In the genomic region with DNA sequence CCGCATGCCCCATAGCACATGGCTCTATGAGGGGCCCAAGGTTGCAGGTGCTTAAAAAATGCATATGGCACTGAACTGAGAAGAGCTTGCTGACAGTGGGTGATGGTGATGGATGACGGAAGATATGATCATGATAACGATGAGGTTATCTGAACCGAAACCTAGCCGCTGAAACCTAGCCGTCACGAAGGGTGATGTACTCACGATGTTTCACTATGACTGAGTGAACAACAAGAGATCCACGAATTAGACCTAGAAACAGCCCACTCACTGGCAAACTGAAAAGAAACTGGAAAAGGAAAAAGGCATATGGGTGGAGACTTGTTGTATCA, we compare ENCODE assay signal across 9 cellular contexts. TPM values are rescaled to one million over a fixed set of nuclear protein-coding genes. Genes with fewer than 3 reads are reported as not detected.
DNase-seq lines count a peak whose midpoint lies in the region; ATAC-seq and TF ChIP-seq lines count a peak whose summit lies in the region.
"Had no signal": no experiment of that assay in that cellular context is flagged by ENCODE, and none has a peak within 500 bp of the region (broad histone marks: within the 10 kb centered on the region; RNA-seq: fewer than 3 reads in every experiment).

No MANE protein-coding gene starts in this region.

- TF ChIP-seq CTCF in glutamatergic neuron (IDR thresholded peaks at IDR 0.05; ENCODE audit: partially characterized antibody, unreplicated experiment): no peak

- peak; percentile 91 for ATAC-seq in GM19351 (IDR thresholded peaks at IDR 0.05; ENCODE audit: unreplicated experiment)
- ATAC-seq in HG03064 (IDR thresholded peaks at IDR 0.05; ENCODE audit: low read depth, unreplicated experiment): peak; percentile 86
- ATAC-seq in SK-N-SH treated with all-trans-retinoic acid at 6 μM for 48 hours: no peak

- H3K4me3 Mint-ChIP-seq in glutamatergic neuron (ENCODE audit: unreplicated experiment): no peak overlapping the region

- no peaks in the 10 kb centered on the region for H3K36me3 Mint-ChIP-seq in glutamatergic neuron (ENCODE audit: unreplicated experiment)

- H3K4me1 Mint-ChIP-seq in glutamatergic neuron (ENCODE audit: low read depth, unreplicated experiment): peaks cover 2% of the 10 kb centered on the region

- H3K27ac Mint-ChIP-seq in glutamatergic neuron (ENCODE audit: unreplicated experiment): no peak overlapping the region

- H3K27me3 Mint-ChIP-seq in glutamatergic neuron (ENCODE audit: unreplicated experiment): peaks cover 2% of the 10 kb centered on the region

- peak; percentile 49 for DNase-seq in activated CD8-positive, alpha-beta memory T cell treated with anti-CD3 and anti-CD28 coated beads, Interleukin-2, amount 50 U/mL, for 24 hours (ENCODE audit: extremely low read depth)
- peak; percentile 58 to 68 for DNase-seq in stimulated activated CD8-positive, alpha-beta memory T cell treated with anti-CD3 and anti-CD28 coated beads, Interleukin-15, amount 100 ng/mL, for 48 hours (ENCODE audit: low read depth in 2 of 2)
- DNase-seq in glutamatergic neuron (no peak), amniotic stem cell (lab: John Stamatoyannopoulos, UW) (no peak), NCI-H1092 (lab: John Stamatoyannopoulos, UW) (no peak)
- DNase-seq: H7 had no signal

- H3K9me3 Mint-ChIP-seq in glutamatergic neuron (ENCODE audit: unreplicated experiment): peaks cover 2% of the 10 kb centered on the region

TF ChIP-seq in SK-N-SH treated with all-trans-retinoic acid at 6 μM for 48 hours, 23 proteins besides CTCF, POLR2A, EP300 and RAD21:
- TF ChIP-seq, protein P1, sequence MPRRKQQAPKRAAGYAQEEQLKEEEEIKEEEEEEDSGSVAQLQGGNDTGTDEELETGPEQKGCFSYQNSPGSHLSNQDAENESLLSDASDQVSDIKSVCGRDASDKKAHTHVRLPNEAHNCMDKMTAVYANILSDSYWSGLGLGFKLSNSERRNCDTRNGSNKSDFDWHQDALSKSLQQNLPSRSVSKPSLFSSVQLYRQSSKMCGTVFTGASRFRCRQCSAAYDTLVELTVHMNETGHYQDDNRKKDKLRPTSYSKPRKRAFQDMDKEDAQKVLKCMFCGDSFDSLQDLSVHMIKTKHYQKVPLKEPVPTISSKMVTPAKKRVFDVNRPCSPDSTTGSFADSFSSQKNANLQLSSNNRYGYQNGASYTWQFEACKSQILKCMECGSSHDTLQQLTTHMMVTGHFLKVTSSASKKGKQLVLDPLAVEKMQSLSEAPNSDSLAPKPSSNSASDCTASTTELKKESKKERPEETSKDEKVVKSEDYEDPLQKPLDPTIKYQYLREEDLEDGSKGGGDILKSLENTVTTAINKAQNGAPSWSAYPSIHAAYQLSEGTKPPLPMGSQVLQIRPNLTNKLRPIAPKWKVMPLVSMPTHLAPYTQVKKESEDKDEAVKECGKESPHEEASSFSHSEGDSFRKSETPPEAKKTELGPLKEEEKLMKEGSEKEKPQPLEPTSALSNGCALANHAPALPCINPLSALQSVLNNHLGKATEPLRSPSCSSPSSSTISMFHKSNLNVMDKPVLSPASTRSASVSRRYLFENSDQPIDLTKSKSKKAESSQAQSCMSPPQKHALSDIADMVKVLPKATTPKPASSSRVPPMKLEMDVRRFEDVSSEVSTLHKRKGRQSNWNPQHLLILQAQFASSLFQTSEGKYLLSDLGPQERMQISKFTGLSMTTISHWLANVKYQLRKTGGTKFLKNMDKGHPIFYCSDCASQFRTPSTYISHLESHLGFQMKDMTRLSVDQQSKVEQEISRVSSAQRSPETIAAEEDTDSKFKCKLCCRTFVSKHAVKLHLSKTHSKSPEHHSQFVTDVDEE (CRISPR knock-in tag; IDR thresholded peaks at IDR 0.05): no peak
- TF ChIP-seq, protein P2, sequence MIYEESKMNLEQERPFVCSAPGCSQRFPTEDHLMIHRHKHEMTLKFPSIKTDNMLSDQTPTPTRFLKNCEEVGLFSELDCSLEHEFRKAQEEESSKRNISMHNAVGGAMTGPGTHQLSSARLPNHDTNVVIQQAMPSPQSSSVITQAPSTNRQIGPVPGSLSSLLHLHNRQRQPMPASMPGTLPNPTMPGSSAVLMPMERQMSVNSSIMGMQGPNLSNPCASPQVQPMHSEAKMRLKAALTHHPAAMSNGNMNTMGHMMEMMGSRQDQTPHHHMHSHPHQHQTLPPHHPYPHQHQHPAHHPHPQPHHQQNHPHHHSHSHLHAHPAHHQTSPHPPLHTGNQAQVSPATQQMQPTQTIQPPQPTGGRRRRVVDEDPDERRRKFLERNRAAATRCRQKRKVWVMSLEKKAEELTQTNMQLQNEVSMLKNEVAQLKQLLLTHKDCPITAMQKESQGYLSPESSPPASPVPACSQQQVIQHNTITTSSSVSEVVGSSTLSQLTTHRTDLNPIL (CRISPR knock-in tag; IDR thresholded peaks at IDR 0.05; ENCODE audit: low read depth): no peak
- TF ChIP-seq, protein P3, sequence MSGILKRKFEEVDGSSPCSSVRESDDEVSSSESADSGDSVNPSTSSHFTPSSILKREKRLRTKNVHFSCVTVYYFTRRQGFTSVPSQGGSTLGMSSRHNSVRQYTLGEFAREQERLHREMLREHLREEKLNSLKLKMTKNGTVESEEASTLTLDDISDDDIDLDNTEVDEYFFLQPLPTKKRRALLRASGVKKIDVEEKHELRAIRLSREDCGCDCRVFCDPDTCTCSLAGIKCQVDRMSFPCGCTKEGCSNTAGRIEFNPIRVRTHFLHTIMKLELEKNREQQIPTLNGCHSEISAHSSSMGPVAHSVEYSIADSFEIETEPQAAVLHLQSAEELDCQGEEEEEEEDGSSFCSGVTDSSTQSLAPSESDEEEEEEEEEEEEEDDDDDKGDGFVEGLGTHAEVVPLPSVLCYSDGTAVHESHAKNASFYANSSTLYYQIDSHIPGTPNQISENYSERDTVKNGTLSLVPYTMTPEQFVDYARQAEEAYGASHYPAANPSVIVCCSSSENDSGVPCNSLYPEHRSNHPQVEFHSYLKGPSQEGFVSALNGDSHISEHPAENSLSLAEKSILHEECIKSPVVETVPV (CRISPR knock-in tag; IDR thresholded peaks at IDR 0.05): no peak
- TF ChIP-seq RARB (CRISPR knock-in tag; IDR thresholded peaks at IDR 0.05) (no peak), CSDC2 (CRISPR knock-in tag; IDR thresholded peaks at IDR 0.05) (no peak), ESRRG (CRISPR knock-in tag; IDR thresholded peaks at IDR 0.05) (no peak), ZC3H10 (CRISPR knock-in tag; IDR thresholded peaks at IDR 0.05) (no peak), ISL1 (CRISPR knock-in tag; IDR thresholded peaks at IDR 0.05) (no peak), GLIS3 (CRISPR knock-in tag; IDR thresholded peaks at IDR 0.05) (no peak), TCF4 (CRISPR knock-in tag; IDR thresholded peaks at IDR 0.05; ENCODE audit: borderline replicate concordance) (no peak), PPARA (CRISPR knock-in tag; IDR thresholded peaks at IDR 0.05; ENCODE audit: borderline replicate concordance) (no peak), SNAI2 (CRISPR knock-in tag; IDR thresholded peaks at IDR 0.05) (no peak), ZNF8 (CRISPR knock-in tag; IDR thresholded peaks at IDR 0.05) (no peak), ARNTL (CRISPR knock-in tag; IDR thresholded peaks at IDR 0.05; ENCODE audit: borderline replicate concordance, low read depth) (no peak), ZFP30 (CRISPR knock-in tag; IDR thresholded peaks at IDR 0.05) (no peak), BACH2 (CRISPR knock-in tag; IDR thresholded peaks at IDR 0.05; ENCODE audit: borderline replicate concordance) (no peak)
- TF ChIP-seq, protein P4, sequence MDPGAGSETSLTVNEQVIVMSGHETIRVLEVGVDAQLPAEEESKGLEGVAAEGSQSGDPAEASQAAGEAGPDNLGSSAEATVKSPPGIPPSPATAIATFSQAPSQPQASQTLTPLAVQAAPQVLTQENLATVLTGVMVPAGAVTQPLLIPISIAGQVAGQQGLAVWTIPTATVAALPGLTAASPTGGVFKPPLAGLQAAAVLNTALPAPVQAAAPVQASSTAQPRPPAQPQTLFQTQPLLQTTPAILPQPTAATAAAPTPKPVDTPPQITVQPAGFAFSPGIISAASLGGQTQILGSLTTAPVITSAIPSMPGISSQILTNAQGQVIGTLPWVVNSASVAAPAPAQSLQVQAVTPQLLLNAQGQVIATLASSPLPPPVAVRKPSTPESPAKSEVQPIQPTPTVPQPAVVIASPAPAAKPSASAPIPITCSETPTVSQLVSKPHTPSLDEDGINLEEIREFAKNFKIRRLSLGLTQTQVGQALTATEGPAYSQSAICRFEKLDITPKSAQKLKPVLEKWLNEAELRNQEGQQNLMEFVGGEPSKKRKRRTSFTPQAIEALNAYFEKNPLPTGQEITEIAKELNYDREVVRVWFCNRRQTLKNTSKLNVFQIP (CRISPR knock-in tag; IDR thresholded peaks at IDR 0.05; ENCODE audit: borderline replicate concordance, low read depth): no peak
TF ChIP-seq in SK-N-SH treated with all-trans-retinoic acid at 6 μM for 48 hours: peak in this region for 0.

RNA-seq across cellular contexts. Expression of a gene that starts 57.6 kb away (rescaled TPM):
- 2.5 TPM for total RNA-seq in glutamatergic neuron (ENCODE audit: unreplicated experiment)

Comparison
In these comparisons a context has a peak if more than half of its experiments do, and no peak if none do; other contexts are left out.
1. DNase-seq: peak in activated CD8-positive, alpha-beta memory T cell treated with anti-CD3 and anti-CD28 coated beads, Interleukin-2, amount 50 U/mL, for 24 hours (single experiment) and stimulated activated CD8-positive, alpha-beta memory T cell treated with anti-CD3 and anti-CD28 coated beads, Interleukin-15, amount 100 ng/mL, for 48 hours (2 of 2); none in glutamatergic neuron (single experiment), amniotic stem cell (single experiment) and NCI-H1092 (single experiment).